ENCODE assay signal across 1 cellular context in the genomic region with DNA sequence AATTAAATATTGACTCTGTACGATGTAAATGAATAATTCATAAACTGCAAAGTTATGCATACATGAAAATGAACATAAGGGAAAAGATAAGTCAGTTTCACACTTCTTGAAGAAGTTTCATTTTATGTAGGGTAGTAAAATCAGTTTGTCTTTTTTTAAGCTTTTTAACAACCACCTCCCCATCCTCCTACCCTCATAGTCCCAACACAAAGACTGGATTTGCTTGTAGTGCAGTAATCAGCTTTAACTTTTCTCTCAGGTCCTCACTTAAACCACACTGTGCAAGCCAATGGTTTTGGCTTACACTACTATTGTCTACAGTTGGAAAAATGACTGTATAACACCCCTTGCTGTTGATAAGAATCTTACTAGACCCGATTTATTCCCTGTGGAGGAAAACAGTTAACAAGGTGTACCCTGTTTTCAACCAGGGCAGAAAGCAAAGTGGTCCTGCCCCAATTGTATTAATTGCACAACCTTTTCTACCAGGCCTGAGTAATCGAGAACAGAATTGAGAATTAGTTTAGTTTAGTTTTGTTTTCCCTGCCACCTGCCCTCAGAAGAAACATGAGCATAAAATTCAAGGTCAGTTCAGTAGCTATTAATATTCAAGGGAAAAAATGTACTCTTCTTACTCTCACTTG.
A peak's percentile ranks its signal among the peaks of the same experiment; 100 is the strongest.
TF ChIP-seq lines count a peak whose summit lies in the region.

No MANE protein-coding gene starts in this region.

TF ChIP-seq in GM12878, 131 proteins besides CTCF, POLR2A, EP300 and RAD21 (continued from another document):
- TF ChIP-seq, protein P1, sequence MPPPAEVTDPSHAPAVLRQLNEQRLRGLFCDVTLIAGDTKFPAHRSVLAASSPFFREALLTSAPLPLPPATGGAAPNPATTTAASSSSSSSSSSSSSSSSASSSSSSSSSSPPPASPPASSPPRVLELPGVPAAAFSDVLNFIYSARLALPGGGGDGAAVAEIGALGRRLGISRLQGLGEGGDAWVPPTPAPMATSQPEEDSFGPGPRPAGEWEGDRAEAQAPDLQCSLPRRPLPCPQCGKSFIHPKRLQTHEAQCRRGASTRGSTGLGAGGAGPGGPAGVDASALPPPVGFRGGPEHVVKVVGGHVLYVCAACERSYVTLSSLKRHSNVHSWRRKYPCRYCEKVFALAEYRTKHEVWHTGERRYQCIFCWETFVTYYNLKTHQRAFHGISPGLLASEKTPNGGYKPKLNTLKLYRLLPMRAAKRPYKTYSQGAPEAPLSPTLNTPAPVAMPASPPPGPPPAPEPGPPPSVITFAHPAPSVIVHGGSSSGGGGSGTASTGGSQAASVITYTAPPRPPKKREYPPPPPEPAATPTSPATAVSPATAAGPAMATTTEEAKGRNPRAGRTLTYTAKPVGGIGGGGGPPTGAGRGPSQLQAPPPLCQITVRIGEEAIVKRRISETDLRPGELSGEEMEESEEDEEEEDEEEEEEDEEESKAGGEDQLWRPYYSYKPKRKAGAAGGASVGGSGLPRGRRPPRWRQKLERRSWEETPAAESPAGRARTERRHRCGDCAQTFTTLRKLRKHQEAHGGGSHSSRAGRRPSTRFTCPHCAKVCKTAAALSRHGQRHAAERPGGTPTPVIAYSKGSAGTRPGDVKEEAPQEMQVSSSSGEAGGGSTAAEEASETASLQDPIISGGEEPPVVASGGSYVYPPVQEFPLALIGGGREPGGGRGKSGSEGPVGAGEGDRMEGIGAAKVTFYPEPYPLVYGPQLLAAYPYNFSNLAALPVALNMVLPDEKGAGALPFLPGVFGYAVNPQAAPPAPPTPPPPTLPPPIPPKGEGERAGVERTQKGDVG (CRISPR knock-in tag; IDR thresholded peaks at IDR 0.05) = no peak
- TF ChIP-seq LARP7 (IDR thresholded peaks at IDR 0.05) (no peak), SUZ12 (IDR thresholded peaks at IDR 0.05; ENCODE audit: unreplicated experiment) (no peak), CHD1 (IDR thresholded peaks at IDR 0.05; ENCODE audit: low read depth, low read length) (no peak), CEBPB (IDR thresholded peaks at IDR 0.05; ENCODE audit: borderline replicate concordance in 1 of 2, low read depth in 2 of 2, low read length in 2 of 2) (peak; percentile 38 to 78; a peak in 1 of 4 replicates), PML (IDR thresholded peaks at IDR 0.05; ENCODE audit: low read length) (peak; percentile 64; the same call in 1 of the 2 replicates), NR2F1 (conservative IDR thresholded peaks at IDR 0.05) (no peak), SIN3A (IDR thresholded peaks at IDR 0.05; ENCODE audit: low read depth, low read length) (no peak), MTA3 (IDR thresholded peaks at IDR 0.05; ENCODE audit: borderline replicate concordance, low read length) (0 out of 2 replicates have a peak, but pooled peaks have one; percentile 49), HDAC2 (IDR thresholded peaks at IDR 0.05) (no peak), NBN (IDR thresholded peaks at IDR 0.05) (no peak)
- TF ChIP-seq, protein P2, sequence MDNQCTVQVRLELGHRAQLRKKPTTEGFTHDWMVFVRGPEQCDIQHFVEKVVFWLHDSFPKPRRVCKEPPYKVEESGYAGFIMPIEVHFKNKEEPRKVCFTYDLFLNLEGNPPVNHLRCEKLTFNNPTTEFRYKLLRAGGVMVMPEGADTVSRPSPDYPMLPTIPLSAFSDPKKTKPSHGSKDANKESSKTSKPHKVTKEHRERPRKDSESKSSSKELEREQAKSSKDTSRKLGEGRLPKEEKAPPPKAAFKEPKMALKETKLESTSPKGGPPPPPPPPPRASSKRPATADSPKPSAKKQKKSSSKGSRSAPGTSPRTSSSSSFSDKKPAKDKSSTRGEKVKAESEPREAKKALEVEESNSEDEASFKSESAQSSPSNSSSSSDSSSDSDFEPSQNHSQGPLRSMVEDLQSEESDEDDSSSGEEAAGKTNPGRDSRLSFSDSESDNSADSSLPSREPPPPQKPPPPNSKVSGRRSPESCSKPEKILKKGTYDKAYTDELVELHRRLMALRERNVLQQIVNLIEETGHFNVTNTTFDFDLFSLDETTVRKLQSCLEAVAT (IDR thresholded peaks at IDR 0.05) = peak; percentile 98
